12 cellular contexts compared by ENCODE assay signal in genomic region chr11:75858613-75859012, GRCh38. TPM values are rescaled to one million over a fixed set of nuclear protein-coding genes. Genes with fewer than 3 reads are reported as not detected.
A peak's percentile ranks its signal among the peaks of the same experiment; 100 is the strongest.
DNase-seq lines count a peak whose midpoint lies in the region; TF ChIP-seq lines count a peak whose summit lies in the region.
"Had no signal": no experiment of that assay in that cellular context is flagged by ENCODE, and none has a peak within 500 bp of the region (broad histone marks: within the 10 kb centered on the region; RNA-seq: fewer than 3 reads in every experiment).

No MANE protein-coding gene starts in this region.

- peaks cover 34 to 37% of the 10 kb centered on the region in 2 donors for H3K4me1 ChIP-seq in thyroid gland

- peak; percentile 20 for DNase-seq in SIG-M5 treated with dmso at 0.1 percent for 504 hours (lab: John Stamatoyannopoulos, UW; ENCODE audit: unreplicated experiment)
- DNase-seq in SIG-M5 (lab: John Stamatoyannopoulos, UW) = no peak
- DNase-seq in amniotic epithelial cell (ENCODE audit: low read depth) = peak; percentile 76
- DNase-seq in foreskin melanocyte = peak; percentile 51
- peak; percentile 15 to 20 for DNase-seq in thyroid gland
- no peak for DNase-seq in activated CD4-positive, CD25-positive, alpha-beta regulatory T cell treated with anti-CD3 and anti-CD28 coated beads, Interleukin-2, amount 50 U/mL, for 72 hours
- no peak for DNase-seq in activated CD4-positive, alpha-beta T cell treated with anti-CD3 and anti-CD28 coated beads, Interleukin-2, amount 50 U/mL, for 48 hours
- DNase-seq in dorsolateral prefrontal cortex = no peak
- DNase-seq: activated CD4-positive, alpha-beta T cell treated with anti-CD3 and anti-CD28 coated beads for 48 hours; activated effector memory CD4-positive, alpha-beta T cell treated with anti-CD3 and anti-CD28 coated beads, Interleukin-2, amount 50 U/mL, for 16 hours; esophagus squamous epithelium; GOT3 had no signal

- no peaks in the 10 kb centered on the region for H3K36me3 ChIP-seq in thyroid gland

- H3K4me3 ChIP-seq in thyroid gland (replicated peaks in 1 of 3) (no peak overlapping the region), dorsolateral prefrontal cortex (no peak overlapping the region)
- H3K4me3 ChIP-seq: esophagus squamous epithelium had no signal

- H3K9me3 ChIP-seq in thyroid gland = no peaks in the 10 kb centered on the region
- H3K9me3 ChIP-seq: esophagus squamous epithelium had no signal

- 35 to 39% methylated on average over 3 of the region's 3 CpGs for WGBS in thyroid gland, 2 donors

- H3K27ac ChIP-seq in thyroid gland = peak overlapping the region; percentile 55 to 72 (median 66)
- no peak overlapping the region for H3K27ac ChIP-seq in dorsolateral prefrontal cortex
- H3K27ac ChIP-seq: esophagus squamous epithelium had no signal

- H3K27me3 ChIP-seq in thyroid gland (no peaks in the 10 kb centered on the region), dorsolateral prefrontal cortex (no peaks in the 10 kb centered on the region)
- H3K27me3 ChIP-seq: esophagus squamous epithelium had no signal

- no peak for TF ChIP-seq POLR2A in thyroid gland (IDR thresholded peaks at IDR 0.05)

- intact Hi-C loops in thyroid gland (cut with DNase I) (no loop called here), dorsolateral prefrontal cortex (cut with DNase I) (no loop called here)

- TF ChIP-seq CTCF in thyroid gland (IDR thresholded peaks at IDR 0.05) = no peak
- TF ChIP-seq CTCF in dorsolateral prefrontal cortex (IDR thresholded peaks at IDR 0.05 in 54 of 56, conservative IDR thresholded peaks at IDR 0.05 in 2 of 56; ENCODE audit: low read depth in 1 of 56, partially characterized antibody in 56 of 56) = no peak

RNA-seq across cellular contexts. Expression of gene UVRAG, which starts 43.6 kb away (rescaled TPM):
- 10 to 100 TPM; 27.1 to 35.9 (median 31.0) TPM for total RNA-seq in thyroid gland
- 10 to 100 TPM; 29.8 to 76.8 (median 44.7) TPM for total RNA-seq in dorsolateral prefrontal cortex

Comparison
In these comparisons a context has a peak if more than half of its experiments do, and no peak if none do; other contexts are left out.
1. DNase-seq: peak in SIG-M5 treated with dmso at 0.1 percent for 504 hours (single experiment), amniotic epithelial cell (single experiment), foreskin melanocyte (single experiment) and thyroid gland (2 of 2); none in SIG-M5 (single experiment), activated CD4-positive, CD25-positive, alpha-beta regulatory T cell treated with anti-CD3 and anti-CD28 coated beads, Interleukin-2, amount 50 U/mL, for 72 hours (single experiment), activated CD4-positive, alpha-beta T cell treated with anti-CD3 and anti-CD28 coated beads, Interleukin-2, amount 50 U/mL, for 48 hours (0 of 2) and dorsolateral prefrontal cortex (0 of 10).
2. H3K27ac ChIP-seq: peak in thyroid gland (3 of 3); none in dorsolateral prefrontal cortex (0 of 59).